ENCODE assay signal across 12 cellular contexts in the genomic region with DNA sequence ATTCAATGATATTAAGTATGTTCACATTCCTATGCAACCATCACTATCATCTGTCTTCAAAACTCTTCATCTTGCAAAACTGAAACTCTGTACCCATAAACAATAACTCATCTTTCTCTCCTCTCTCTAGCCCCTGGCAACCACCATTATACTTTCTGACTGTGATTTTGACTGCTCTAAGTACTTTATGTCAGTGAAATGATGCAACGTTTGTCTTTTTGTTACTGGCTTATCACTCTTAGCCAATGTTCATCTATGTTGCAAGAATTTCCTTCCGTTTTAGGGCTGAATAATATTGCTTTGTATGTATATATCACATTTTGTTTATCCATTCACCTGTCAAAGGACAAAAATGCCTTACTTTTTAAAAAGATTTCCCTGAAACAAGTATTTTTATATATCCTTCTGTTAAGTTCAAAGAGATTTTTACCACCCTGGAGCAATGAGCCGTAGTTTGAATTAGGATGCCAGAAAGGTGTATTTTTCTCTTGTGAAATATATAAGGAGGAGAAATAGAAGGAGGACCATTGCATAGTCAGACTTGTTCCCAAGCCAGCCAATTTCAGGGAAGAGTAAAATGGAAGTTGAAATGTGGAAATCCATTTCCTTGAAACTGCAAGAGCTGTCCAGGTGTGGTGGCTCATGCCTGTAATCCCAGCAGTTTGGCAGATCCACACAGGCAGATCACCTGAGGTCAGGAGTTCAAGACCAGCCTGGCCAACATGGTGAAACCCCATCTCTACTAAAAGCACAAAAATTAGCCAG. TPM values are rescaled to one million over a fixed set of nuclear protein-coding genes. Genes with fewer than 3 reads are reported as not detected.
A peak's percentile ranks its signal among the peaks of the same experiment; 100 is the strongest.
DNase-seq lines count a peak whose midpoint lies in the region; ATAC-seq and TF ChIP-seq lines count a peak whose summit lies in the region.
"Had no signal": no experiment of that assay in that cellular context is flagged by ENCODE, and none has a peak within 500 bp of the region (broad histone marks: within the 10 kb centered on the region; RNA-seq: fewer than 3 reads in every experiment).

No MANE protein-coding gene starts in this region.

- TF ChIP-seq CTCF in RWPE1 (conservative IDR thresholded peaks at IDR 0.05; ENCODE audit: low read depth) = no peak

- no peaks in the 10 kb centered on the region for H3K9me3 Mint-ChIP-seq in activated naive CD8-positive, alpha-beta T cell treated with anti-CD3 and anti-CD28 coated beads, Interleukin-2, amount 10 ng/mL, durations not matched to agents 7 days and 5 days
- H3K9me3 Mint-ChIP-seq in activated naive CD8-positive, alpha-beta T cell treated with anti-CD3 and anti-CD28 coated beads for 36 hours = no peaks in the 10 kb centered on the region
- H3K9me3 Mint-ChIP-seq in stimulated activated naive CD8-positive, alpha-beta T cell treated with anti-CD3 and anti-CD28 coated beads, Interleukin-15, amount 100 ng/mL, for 72 hours = no peaks in the 10 kb centered on the region

- H3K4me1 Mint-ChIP-seq in activated naive CD8-positive, alpha-beta T cell treated with anti-CD3 and anti-CD28 coated beads, Interleukin-2, amount 10 ng/mL, durations not matched to agents 7 days and 5 days = peaks cover 37% of the 10 kb centered on the region
- H3K4me1 Mint-ChIP-seq in activated naive CD8-positive, alpha-beta T cell treated with anti-CD3 and anti-CD28 coated beads for 36 hours = peaks cover 21% of the 10 kb centered on the region
- peaks cover 22% of the 10 kb centered on the region for H3K4me1 Mint-ChIP-seq in stimulated activated naive CD8-positive, alpha-beta T cell treated with anti-CD3 and anti-CD28 coated beads, Interleukin-15, amount 100 ng/mL, for 72 hours

- ATAC-seq in activated naive CD8-positive, alpha-beta T cell treated with anti-CD3 and anti-CD28 coated beads, Interleukin-2, amount 10 ng/mL, durations not matched to agents 7 days and 5 days (ENCODE audit: low read depth) = no peak
- ATAC-seq in stimulated activated naive CD8-positive, alpha-beta T cell treated with anti-CD3 and anti-CD28 coated beads, Interleukin-15, amount 100 ng/mL, for 72 hours = peak; percentile 56
- no peak for ATAC-seq in GM21825 (IDR thresholded peaks at IDR 0.05; ENCODE audit: unreplicated experiment)
- ATAC-seq: body of pancreas had no signal

- POLR2A ChIA-PET in activated naive CD8-positive, alpha-beta T cell treated with anti-CD3 and anti-CD28 coated beads, Interleukin-2, amount 10 ng/mL, durations not matched to agents 7 days and 5 days (lab: Charles Lee) = interaction anchor here (1.0 kb wide), 1 partner anchor 66 kb away, joined by 5 read pairs; no protein-coding TSS in a partner anchor
- POLR2A ChIA-PET in RWPE1 (lab: Yijun Ruan, JAX; ENCODE audit: low non-redundant PET) = no interaction called here

- H3K27ac Mint-ChIP-seq in activated naive CD8-positive, alpha-beta T cell treated with anti-CD3 and anti-CD28 coated beads, Interleukin-2, amount 10 ng/mL, durations not matched to agents 7 days and 5 days = peak overlapping the region; percentile 43
- H3K27ac Mint-ChIP-seq in activated naive CD8-positive, alpha-beta T cell treated with anti-CD3 and anti-CD28 coated beads for 36 hours = no peak overlapping the region
- peak overlapping the region; percentile 6 to 57 for H3K27ac Mint-ChIP-seq in stimulated activated naive CD8-positive, alpha-beta T cell treated with anti-CD3 and anti-CD28 coated beads, Interleukin-15, amount 100 ng/mL, for 72 hours

- H3K27me3 Mint-ChIP-seq in activated naive CD8-positive, alpha-beta T cell treated with anti-CD3 and anti-CD28 coated beads, Interleukin-2, amount 10 ng/mL, durations not matched to agents 7 days and 5 days = no peaks in the 10 kb centered on the region
- no peaks in the 10 kb centered on the region for H3K27me3 Mint-ChIP-seq in activated naive CD8-positive, alpha-beta T cell treated with anti-CD3 and anti-CD28 coated beads for 36 hours
- H3K27me3 Mint-ChIP-seq in stimulated activated naive CD8-positive, alpha-beta T cell treated with anti-CD3 and anti-CD28 coated beads, Interleukin-15, amount 100 ng/mL, for 72 hours = no peaks in the 10 kb centered on the region

- DNase-seq in activated naive CD8-positive, alpha-beta T cell treated with anti-CD3 and anti-CD28 coated beads, Interleukin-2, amount 10 ng/mL, durations not matched to agents 7 days and 5 days = no peak
- DNase-seq in activated naive CD8-positive, alpha-beta T cell treated with anti-CD3 and anti-CD28 coated beads for 36 hours = no peak
- peak; percentile 13 for DNase-seq in RWPE1 (ENCODE audit: low spot score)
- peak; percentile 34 to 65 for DNase-seq in dermis microvascular lymphatic vessel endothelial cell (ENCODE audit: low read depth in 2 of 2)
- no peak for DNase-seq in stimulated activated naive CD8-positive, alpha-beta T cell treated with anti-CD3 and anti-CD28 coated beads, Interleukin-15, amount 100 ng/mL, for 72 hours
- no peak for DNase-seq in NCI-H1105 treated with DMSO at 0.1 percent for 48 hours (lab: John Stamatoyannopoulos, UW)
- no peak for DNase-seq in DMS79 treated with DMSO at 0.1 percent for 48 hours (lab: John Stamatoyannopoulos, UW)
- DNase-seq: activated CD4-positive, alpha-beta T cell treated with anti-CD3 and anti-CD28 coated beads for 4 hours; body of pancreas; left cardiac atrium; NCI-H2029 treated with DMSO at 0.1 percent for 48 hours had no signal

- H3K36me3 Mint-ChIP-seq in activated naive CD8-positive, alpha-beta T cell treated with anti-CD3 and anti-CD28 coated beads, Interleukin-2, amount 10 ng/mL, durations not matched to agents 7 days and 5 days = peaks cover 2% of the 10 kb centered on the region
- H3K36me3 Mint-ChIP-seq in activated naive CD8-positive, alpha-beta T cell treated with anti-CD3 and anti-CD28 coated beads for 36 hours = peaks cover 4% of the 10 kb centered on the region

- CTCF ChIA-PET in RWPE1 (lab: Yijun Ruan, JAX) = no interaction called here

- H3K27ac ChIP-seq in RWPE1 = peak overlapping the region; percentile 96
- H3K27ac ChIP-seq: body of pancreas had no signal

- H3K4me3 Mint-ChIP-seq in activated naive CD8-positive, alpha-beta T cell treated with anti-CD3 and anti-CD28 coated beads, Interleukin-2, amount 10 ng/mL, durations not matched to agents 7 days and 5 days = peak overlapping the region; percentile 18
- H3K4me3 Mint-ChIP-seq in activated naive CD8-positive, alpha-beta T cell treated with anti-CD3 and anti-CD28 coated beads for 36 hours = no peak overlapping the region
- no peak overlapping the region for H3K4me3 Mint-ChIP-seq in stimulated activated naive CD8-positive, alpha-beta T cell treated with anti-CD3 and anti-CD28 coated beads, Interleukin-15, amount 100 ng/mL, for 72 hours

RNA-seq across cellular contexts. Expression of a gene that starts 4.0 kb away (rescaled TPM):
- 10 to 100 TPM; 25.9 to 26.6 TPM for total RNA-seq in activated naive CD8-positive, alpha-beta T cell treated with anti-CD3 and anti-CD28 coated beads, Interleukin-2, amount 10 ng/mL, durations not matched to agents 7 days and 5 days
- total RNA-seq in activated naive CD8-positive, alpha-beta T cell treated with anti-CD3 and anti-CD28 coated beads for 36 hours = 10 to 100 TPM; 27.9 to 29.5 TPM
- 1.0 TPM in 2 replicates for total RNA-seq in dermis microvascular lymphatic vessel endothelial cell

RNA-seq across cellular contexts. Expression of a gene that starts 5.5 kb away (rescaled TPM):
- total RNA-seq in activated naive CD8-positive, alpha-beta T cell treated with anti-CD3 and anti-CD28 coated beads, Interleukin-2, amount 10 ng/mL, durations not matched to agents 7 days and 5 days = 10 to 100 TPM; 65.4 to 70.4 TPM
- total RNA-seq in activated naive CD8-positive, alpha-beta T cell treated with anti-CD3 and anti-CD28 coated beads for 36 hours = 10 to 100 TPM; 48.9 to 51.2 TPM
- 22.6 and 24.5 TPM in 2 replicates for total RNA-seq in dermis microvascular lymphatic vessel endothelial cell

Comparison
In these comparisons a context has a peak if more than half of its experiments do, and no peak if none do; other contexts are left out.
1. DNase-seq: peak in RWPE1 (single experiment) and dermis microvascular lymphatic vessel endothelial cell (2 of 2); none in activated naive CD8-positive, alpha-beta T cell treated with anti-CD3 and anti-CD28 coated beads, Interleukin-2, amount 10 ng/mL, durations not matched to agents 7 days and 5 days (single experiment), activated naive CD8-positive, alpha-beta T cell treated with anti-CD3 and anti-CD28 coated beads for 36 hours (single experiment), stimulated activated naive CD8-positive, alpha-beta T cell treated with anti-CD3 and anti-CD28 coated beads, Interleukin-15, amount 100 ng/mL, for 72 hours (0 of 2), NCI-H1105 treated with DMSO at 0.1 percent for 48 hours (single experiment) and DMS79 treated with DMSO at 0.1 percent for 48 hours (single experiment).
2. RNA of a gene that starts 4.0 kb away (total RNA-seq): 27.9 to 29.5 TPM in activated naive CD8-positive, alpha-beta T cell treated with anti-CD3 and anti-CD28 coated beads for 36 hours and 25.9 to 26.6 TPM in activated naive CD8-positive, alpha-beta T cell treated with anti-CD3 and anti-CD28 coated beads, Interleukin-2, amount 10 ng/mL, durations not matched to agents 7 days and 5 days; 1.0 TPM in dermis microvascular lymphatic vessel endothelial cell; every median in the first group is over 10 times any median in the second.